In the genomic region with DNA sequence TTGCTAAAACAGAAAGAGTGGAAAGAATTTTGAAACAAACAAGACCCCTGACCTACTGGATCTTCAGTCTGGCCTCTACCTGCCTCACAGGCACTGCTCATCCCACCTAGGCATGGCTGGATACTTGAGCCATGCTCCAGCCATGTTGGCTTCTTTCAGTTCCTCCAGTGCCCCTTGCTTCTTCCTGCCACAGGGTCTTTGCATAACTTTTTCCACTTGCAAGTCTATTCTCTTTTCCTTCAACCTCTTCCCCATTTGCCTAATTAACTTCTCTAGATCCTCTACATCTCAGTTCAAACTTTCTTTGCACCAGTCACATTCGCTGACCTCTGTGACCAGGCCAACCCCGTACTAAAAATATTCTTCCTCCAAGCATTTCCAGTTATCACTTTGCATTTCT, we compare ENCODE assay signal across 1 cellular context.
TF ChIP-seq lines count a peak whose summit lies in the region.

No MANE protein-coding gene starts in this region.

TF ChIP-seq in WTC11, 78 proteins besides CTCF, POLR2A, EP300 and RAD21 (continued from another document):
- TF ChIP-seq, protein P1, sequence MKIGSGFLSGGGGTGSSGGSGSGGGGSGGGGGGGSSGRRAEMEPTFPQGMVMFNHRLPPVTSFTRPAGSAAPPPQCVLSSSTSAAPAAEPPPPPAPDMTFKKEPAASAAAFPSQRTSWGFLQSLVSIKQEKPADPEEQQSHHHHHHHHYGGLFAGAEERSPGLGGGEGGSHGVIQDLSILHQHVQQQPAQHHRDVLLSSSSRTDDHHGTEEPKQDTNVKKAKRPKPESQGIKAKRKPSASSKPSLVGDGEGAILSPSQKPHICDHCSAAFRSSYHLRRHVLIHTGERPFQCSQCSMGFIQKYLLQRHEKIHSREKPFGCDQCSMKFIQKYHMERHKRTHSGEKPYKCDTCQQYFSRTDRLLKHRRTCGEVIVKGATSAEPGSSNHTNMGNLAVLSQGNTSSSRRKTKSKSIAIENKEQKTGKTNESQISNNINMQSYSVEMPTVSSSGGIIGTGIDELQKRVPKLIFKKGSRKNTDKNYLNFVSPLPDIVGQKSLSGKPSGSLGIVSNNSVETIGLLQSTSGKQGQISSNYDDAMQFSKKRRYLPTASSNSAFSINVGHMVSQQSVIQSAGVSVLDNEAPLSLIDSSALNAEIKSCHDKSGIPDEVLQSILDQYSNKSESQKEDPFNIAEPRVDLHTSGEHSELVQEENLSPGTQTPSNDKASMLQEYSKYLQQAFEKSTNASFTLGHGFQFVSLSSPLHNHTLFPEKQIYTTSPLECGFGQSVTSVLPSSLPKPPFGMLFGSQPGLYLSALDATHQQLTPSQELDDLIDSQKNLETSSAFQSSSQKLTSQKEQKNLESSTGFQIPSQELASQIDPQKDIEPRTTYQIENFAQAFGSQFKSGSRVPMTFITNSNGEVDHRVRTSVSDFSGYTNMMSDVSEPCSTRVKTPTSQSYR (CRISPR knock-in tag; IDR thresholded peaks at IDR 0.05): no peak
- TF ChIP-seq ZNF423 (CRISPR knock-in tag; IDR thresholded peaks at IDR 0.05): no peak
- no peak for TF ChIP-seq NR3C1 (CRISPR knock-in tag; conservative IDR thresholded peaks at IDR 0.05; ENCODE audit: low read depth)
- TF ChIP-seq HMGA2 (CRISPR knock-in tag; IDR thresholded peaks at IDR 0.05): no peak
- no peak for TF ChIP-seq ESRRA (CRISPR knock-in tag; IDR thresholded peaks at IDR 0.05; ENCODE audit: borderline replicate concordance)
- TF ChIP-seq, protein P2, sequence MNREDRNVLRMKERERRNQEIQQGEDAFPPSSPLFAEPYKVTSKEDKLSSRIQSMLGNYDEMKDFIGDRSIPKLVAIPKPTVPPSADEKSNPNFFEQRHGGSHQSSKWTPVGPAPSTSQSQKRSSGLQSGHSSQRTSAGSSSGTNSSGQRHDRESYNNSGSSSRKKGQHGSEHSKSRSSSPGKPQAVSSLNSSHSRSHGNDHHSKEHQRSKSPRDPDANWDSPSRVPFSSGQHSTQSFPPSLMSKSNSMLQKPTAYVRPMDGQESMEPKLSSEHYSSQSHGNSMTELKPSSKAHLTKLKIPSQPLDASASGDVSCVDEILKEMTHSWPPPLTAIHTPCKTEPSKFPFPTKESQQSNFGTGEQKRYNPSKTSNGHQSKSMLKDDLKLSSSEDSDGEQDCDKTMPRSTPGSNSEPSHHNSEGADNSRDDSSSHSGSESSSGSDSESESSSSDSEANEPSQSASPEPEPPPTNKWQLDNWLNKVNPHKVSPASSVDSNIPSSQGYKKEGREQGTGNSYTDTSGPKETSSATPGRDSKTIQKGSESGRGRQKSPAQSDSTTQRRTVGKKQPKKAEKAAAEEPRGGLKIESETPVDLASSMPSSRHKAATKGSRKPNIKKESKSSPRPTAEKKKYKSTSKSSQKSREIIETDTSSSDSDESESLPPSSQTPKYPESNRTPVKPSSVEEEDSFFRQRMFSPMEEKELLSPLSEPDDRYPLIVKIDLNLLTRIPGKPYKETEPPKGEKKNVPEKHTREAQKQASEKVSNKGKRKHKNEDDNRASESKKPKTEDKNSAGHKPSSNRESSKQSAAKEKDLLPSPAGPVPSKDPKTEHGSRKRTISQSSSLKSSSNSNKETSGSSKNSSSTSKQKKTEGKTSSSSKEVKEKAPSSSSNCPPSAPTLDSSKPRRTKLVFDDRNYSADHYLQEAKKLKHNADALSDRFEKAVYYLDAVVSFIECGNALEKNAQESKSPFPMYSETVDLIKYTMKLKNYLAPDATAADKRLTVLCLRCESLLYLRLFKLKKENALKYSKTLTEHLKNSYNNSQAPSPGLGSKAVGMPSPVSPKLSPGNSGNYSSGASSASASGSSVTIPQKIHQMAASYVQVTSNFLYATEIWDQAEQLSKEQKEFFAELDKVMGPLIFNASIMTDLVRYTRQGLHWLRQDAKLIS (CRISPR knock-in tag; IDR thresholded peaks at IDR 0.05; ENCODE audit: borderline replicate concordance): no peak
- TF ChIP-seq JAZF1 (CRISPR knock-in tag; IDR thresholded peaks at IDR 0.05): no peak
- no peak for TF ChIP-seq ZNF671 (CRISPR knock-in tag; IDR thresholded peaks at IDR 0.05)
- TF ChIP-seq, protein P3, sequence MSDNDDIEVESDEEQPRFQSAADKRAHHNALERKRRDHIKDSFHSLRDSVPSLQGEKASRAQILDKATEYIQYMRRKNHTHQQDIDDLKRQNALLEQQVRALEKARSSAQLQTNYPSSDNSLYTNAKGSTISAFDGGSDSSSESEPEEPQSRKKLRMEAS (CRISPR knock-in tag; IDR thresholded peaks at IDR 0.05): no peak
- no peak for TF ChIP-seq CREM (CRISPR knock-in tag; IDR thresholded peaks at IDR 0.05)
- no peak for TF ChIP-seq ATF1 (CRISPR knock-in tag; IDR thresholded peaks at IDR 0.05)
- TF ChIP-seq, protein P4, sequence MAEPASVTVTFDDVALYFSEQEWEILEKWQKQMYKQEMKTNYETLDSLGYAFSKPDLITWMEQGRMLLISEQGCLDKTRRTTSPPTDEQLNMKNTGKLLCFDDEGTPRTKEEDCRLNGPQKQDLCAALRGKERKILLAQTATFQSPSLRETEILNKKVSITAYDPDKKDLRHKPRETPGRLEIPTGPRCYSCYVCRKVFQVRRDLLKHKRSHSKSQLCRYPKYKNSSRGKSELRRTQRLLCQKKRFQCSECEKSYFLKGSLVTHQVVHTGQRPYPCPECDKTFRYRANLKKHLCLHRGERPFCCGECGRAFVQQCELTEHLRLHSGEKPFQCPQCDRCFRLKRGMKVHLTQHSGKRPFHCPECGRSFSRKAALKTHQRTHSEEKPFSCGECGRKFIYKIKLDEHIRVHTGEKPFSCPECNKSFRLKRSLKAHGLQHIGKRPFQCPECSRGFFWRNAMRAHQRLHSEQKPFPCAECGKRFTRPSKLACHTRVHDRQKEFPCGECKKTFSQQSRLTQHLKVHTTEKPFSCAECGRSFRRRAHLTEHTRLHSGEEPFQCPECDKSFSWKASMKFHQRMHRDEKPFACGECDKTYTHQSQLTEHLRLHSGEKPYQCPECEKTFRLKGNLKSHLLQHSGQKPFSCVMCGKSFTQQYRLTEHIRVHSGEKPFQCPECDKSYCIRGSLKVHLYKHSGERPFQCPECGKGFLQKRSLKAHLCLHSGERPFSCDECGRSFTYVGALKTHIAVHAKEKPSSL (CRISPR knock-in tag; conservative IDR thresholded peaks at IDR 0.05): no peak
- no peak for TF ChIP-seq ZBTB21 (CRISPR knock-in tag; IDR thresholded peaks at IDR 0.05; ENCODE audit: borderline replicate concordance)
